35 cellular contexts compared by ENCODE assay signal in the genomic region with DNA sequence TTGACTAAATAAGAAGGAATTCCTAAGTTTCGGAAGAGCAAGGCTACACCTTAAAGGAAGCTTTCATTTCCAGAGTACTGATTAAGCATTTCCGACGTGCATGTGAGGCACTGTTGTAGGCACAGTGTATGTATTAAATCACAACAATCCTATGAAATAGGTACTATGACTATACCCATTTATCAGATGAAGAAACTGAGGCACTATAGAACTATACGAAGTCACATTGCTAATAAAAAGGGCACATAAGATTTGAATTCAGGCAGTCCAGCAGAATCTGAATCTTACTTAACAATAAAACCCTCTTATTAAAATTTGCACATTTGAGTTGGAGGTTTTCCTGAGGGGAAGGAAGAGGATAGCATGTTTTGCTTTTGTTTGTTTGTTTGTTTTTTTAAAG.
"Had no signal": no experiment of that assay in that cellular context is flagged by ENCODE, and none has a peak within 500 bp of the region (broad histone marks: within the 10 kb centered on the region; RNA-seq: fewer than 3 reads in every experiment).

No MANE protein-coding gene starts in this region.

- H3K9me3 ChIP-seq: adrenal gland had no signal

- H3K4me1 Mint-ChIP-seq: activated B cell treated with CpG ODN at 0.5 μM for 24 hours; activated CD4-positive, alpha-beta T cell treated with anti-CD3 and anti-CD28 coated beads, Interleukin-2, amount 10 ng/mL, durations not matched to agents 24 days and 14 days; activated naive CD8-positive, alpha-beta T cell treated with anti-CD3 and anti-CD28 coated beads for 36 hours; activated T-helper 17 cell treated with anti-CD3 and anti-CD28 coated beads, Interleukin-2, amount 50 U/mL, for 72 hours; central memory CD8-positive, alpha-beta T cell had no signal

- H3K27ac Mint-ChIP-seq: activated B cell treated with CpG ODN at 0.5 μM for 24 hours; activated CD4-positive, alpha-beta memory T cell treated with anti-CD3 and anti-CD28 coated beads for 36 hours; activated CD4-positive, alpha-beta T cell treated with anti-CD3 and anti-CD28 coated beads, Interleukin-2, amount 10 ng/mL, durations not matched to agents 24 days and 14 days; activated CD8-positive, alpha-beta T cell treated with anti-CD3 and anti-CD28 coated beads for 36 hours; activated naive CD4-positive, alpha-beta T cell treated with anti-CD3 and anti-CD28 coated beads for 36 hours; activated naive CD4-positive, alpha-beta T cell treated with anti-CD3 and anti-CD28 coated beads, Interleukin-2, amount 50 U/mL, for 72 hours; activated naive CD8-positive, alpha-beta T cell treated with anti-CD3 and anti-CD28 coated beads for 36 hours; activated T-cell treated with anti-CD3 and anti-CD28 coated beads, Interleukin-2, amount 50 U/mL, for 72 hours; activated T-helper 1 cell treated with anti-CD3 and anti-CD28 coated beads, Interleukin-12 subunit alpha, Interleukin-12 subunit beta, Interleukin-2, Interleukin-4 antibody, amounts not matched to agents 30 ng/mL and 10 ng/mL and 1 ng/mL, durations not matched to agents 14 hours and 24 hours and 36 hours; activated T-helper 17 cell treated with anti-CD3 and anti-CD28 coated beads, Interleukin-2, amount 50 U/mL, for 72 hours; brain; T-helper 1 cell treated with Interleukin-12 subunit alpha and Interleukin-12 subunit beta and Interleukin-4 antibody, amounts not matched to agents 30 μg/mL and 1 μg/mL, for 36 hours; T-helper 2 cell treated with Interferon-gamma antibody and Interleukin-4, amounts not matched to agents 5 μg/mL and 100 μg/mL, for 36 hours had no signal

- H3K27me3 Mint-ChIP-seq: activated CD4-positive, alpha-beta T cell treated with anti-CD3 and anti-CD28 coated beads, Interleukin-2, amount 10 ng/mL, durations not matched to agents 24 days and 14 days; activated naive CD8-positive, alpha-beta T cell treated with anti-CD3 and anti-CD28 coated beads for 36 hours; central memory CD8-positive, alpha-beta T cell had no signal

- FAIRE-seq: TTC549 had no signal

- H3K4me3 ChIP-seq: adrenal gland, cardiac muscle cell had no signal

- H3K4me1 ChIP-seq: adrenal gland had no signal

- H3K27ac ChIP-seq: adrenal gland, cardiac muscle cell, VCaP had no signal

- H3K4me3 Mint-ChIP-seq: activated B cell treated with CpG ODN at 0.5 μM for 24 hours; activated CD4-positive, alpha-beta memory T cell treated with anti-CD3 and anti-CD28 coated beads for 36 hours; activated CD4-positive, alpha-beta T cell treated with anti-CD3 and anti-CD28 coated beads, Interleukin-2, amount 10 ng/mL, durations not matched to agents 24 days and 14 days; activated CD8-positive, alpha-beta T cell treated with anti-CD3 and anti-CD28 coated beads for 36 hours; activated naive CD4-positive, alpha-beta T cell treated with anti-CD3 and anti-CD28 coated beads for 36 hours; activated naive CD8-positive, alpha-beta T cell treated with anti-CD3 and anti-CD28 coated beads for 36 hours; activated T-cell treated with anti-CD3 and anti-CD28 coated beads, Interleukin-2, amount 50 U/mL, for 4 hours; activated T-cell treated with anti-CD3 and anti-CD28 coated beads, Interleukin-2, amount 50 U/mL, for 72 hours; activated T-helper 1 cell treated with anti-CD3 and anti-CD28 coated beads, Interleukin-12 subunit alpha, Interleukin-12 subunit beta, Interleukin-2, Interleukin-4 antibody, amounts not matched to agents 30 ng/mL and 10 ng/mL and 1 ng/mL, durations not matched to agents 14 hours and 24 hours and 36 hours; activated T-helper 17 cell treated with anti-CD3 and anti-CD28 coated beads, Interleukin-2, amount 50 U/mL, for 72 hours; brain; central memory CD8-positive, alpha-beta T cell; T-helper 1 cell treated with Interleukin-12 subunit alpha and Interleukin-12 subunit beta and Interleukin-4 antibody, amounts not matched to agents 30 μg/mL and 1 μg/mL, for 36 hours; T-helper 2 cell treated with Interferon-gamma antibody and Interleukin-4, amounts not matched to agents 5 μg/mL and 100 μg/mL, for 36 hours had no signal

- DNase-seq: activated B cell treated with CpG ODN at 0.5 μM for 24 hours; activated CD4-positive, alpha-beta memory T cell treated with anti-CD3 and anti-CD28 coated beads for 36 hours; activated CD4-positive, alpha-beta T cell treated with anti-CD3 and anti-CD28 coated beads for 4 hours; activated CD4-positive, alpha-beta T cell treated with anti-CD3 and anti-CD28 coated beads, Interleukin-2, amount 10 ng/mL, durations not matched to agents 24 days and 14 days; activated CD4-positive, alpha-beta T cell treated with anti-CD3 and anti-CD28 coated beads, Interleukin-2, amount 50 U/mL, for 1 hour; activated CD4-positive, alpha-beta T cell treated with anti-CD3 and anti-CD28 coated beads, Interleukin-2, amount 50 U/mL, for 4 hours; activated CD4-positive, CD25-positive, alpha-beta regulatory T cell treated with anti-CD3 and anti-CD28 coated beads, Interleukin-2, amount 50 U/mL, for 72 hours; activated CD8-positive, alpha-beta memory T cell treated with anti-CD3 and anti-CD28 coated beads, Interleukin-2, amount 50 U/mL, for 4 hours; activated CD8-positive, alpha-beta T cell treated with anti-CD3 and anti-CD28 coated beads for 36 hours; activated effector memory CD4-positive, alpha-beta T cell treated with anti-CD3 and anti-CD28 coated beads, Interleukin-2, amount 50 U/mL, for 16 hours; activated gamma-delta T cell treated with Interleukin-2 at 50 U/mL for 16 hours; activated naive CD4-positive, alpha-beta T cell; activated naive CD4-positive, alpha-beta T cell treated with anti-CD3 and anti-CD28 coated beads for 36 hours; activated naive CD4-positive, alpha-beta T cell treated with anti-CD3 and anti-CD28 coated beads, Interleukin-2, amount 50 U/mL, for 16 hours; activated naive CD8-positive, alpha-beta T cell treated with anti-CD3 and anti-CD28 coated beads for 36 hours; activated T-cell treated with anti-CD3 and anti-CD28 coated beads for 4 hours; activated T-cell treated with anti-CD3 and anti-CD28 coated beads, Interleukin-2, amount 50 U/mL, for 1 hour; activated T-cell treated with anti-CD3 and anti-CD28 coated beads, Interleukin-2, amount 50 U/mL, for 4 hours; activated T-cell treated with anti-CD3 and anti-CD28 coated beads, Interleukin-2, amount 50 U/mL, for 72 hours; adrenal gland; amniotic stem cell; aorta; cerebellar nuclear complex; T-helper 2 cell; T-helper 9 cell had no signal

- ATAC-seq: activated CD8-positive, alpha-beta T cell treated with anti-CD3 and anti-CD28 coated beads for 36 hours; activated naive CD4-positive, alpha-beta T cell treated with anti-CD3 and anti-CD28 coated beads, Interleukin-2, amount 50 U/mL, for 72 hours; activated T-cell treated with anti-CD3 and anti-CD28 coated beads, Interleukin-2, amount 50 U/mL, for 4 hours; activated T-cell treated with anti-CD3 and anti-CD28 coated beads, Interleukin-2, amount 50 U/mL, for 72 hours; activated T-helper 17 cell treated with anti-CD3 and anti-CD28 coated beads, Interleukin-2, amount 50 U/mL, for 72 hours had no signal

- H3K9me3 Mint-ChIP-seq: activated CD4-positive, alpha-beta T cell treated with anti-CD3 and anti-CD28 coated beads, Interleukin-2, amount 10 ng/mL, durations not matched to agents 24 days and 14 days; activated T-cell treated with anti-CD3 and anti-CD28 coated beads, Interleukin-2, amount 50 U/mL, for 4 hours; activated T-helper 1 cell treated with anti-CD3 and anti-CD28 coated beads, Interleukin-12 subunit alpha, Interleukin-12 subunit beta, Interleukin-2, Interleukin-4 antibody, amounts not matched to agents 30 ng/mL and 10 ng/mL and 1 ng/mL, durations not matched to agents 14 hours and 24 hours and 36 hours; T-helper 1 cell treated with Interleukin-12 subunit alpha and Interleukin-12 subunit beta and Interleukin-4 antibody, amounts not matched to agents 30 μg/mL and 1 μg/mL, for 36 hours; T-helper 2 cell treated with Interferon-gamma antibody and Interleukin-4, amounts not matched to agents 5 μg/mL and 100 μg/mL, for 36 hours had no signal

- H3K36me3 Mint-ChIP-seq: activated CD4-positive, alpha-beta memory T cell treated with anti-CD3 and anti-CD28 coated beads for 36 hours; activated naive CD4-positive, alpha-beta T cell treated with anti-CD3 and anti-CD28 coated beads, Interleukin-2, amount 50 U/mL, for 72 hours; activated naive CD8-positive, alpha-beta T cell treated with anti-CD3 and anti-CD28 coated beads for 36 hours had no signal

- H3K27me3 ChIP-seq: adrenal gland, cardiac muscle cell had no signal

- H3K36me3 ChIP-seq: adrenal gland, cardiac muscle cell had no signal
